Comparison of ENCODE assay signal across 17 cellular contexts in the genomic region with DNA sequence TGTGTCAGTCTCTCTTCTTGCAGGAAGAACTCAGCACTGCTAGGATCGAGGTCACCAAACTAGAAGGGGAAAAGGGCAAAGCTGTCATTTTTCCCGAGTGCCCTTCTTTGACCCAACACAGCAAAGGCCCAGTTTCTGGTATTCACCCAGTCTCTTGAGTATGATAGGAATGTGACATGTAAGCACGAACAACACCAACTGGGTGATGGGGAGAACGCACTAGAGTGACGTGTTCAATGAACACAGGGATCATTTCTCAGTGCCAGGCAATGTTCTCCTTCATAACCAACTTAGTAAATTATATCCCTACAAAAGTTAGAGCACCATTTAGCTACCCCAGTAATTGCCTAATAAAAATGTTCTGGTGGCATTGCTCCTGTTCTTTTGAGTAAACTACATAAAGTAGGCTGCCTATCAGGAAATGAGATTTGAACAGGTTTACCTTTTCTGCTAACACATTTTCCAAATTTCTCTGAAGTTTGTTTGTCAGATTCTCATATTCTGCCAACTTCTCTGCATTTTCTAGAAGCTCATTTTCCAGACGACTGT.
A peak's percentile ranks its signal among the peaks of the same experiment; 100 is the strongest.
DNase-seq lines count a peak whose midpoint lies in the region; ATAC-seq and TF ChIP-seq lines count a peak whose summit lies in the region.
"Had no signal": no experiment of that assay in that cellular context is flagged by ENCODE, and none has a peak within 500 bp of the region (broad histone marks: within the 10 kb centered on the region; RNA-seq: fewer than 3 reads in every experiment).

No MANE protein-coding gene starts in this region.

- intact Hi-C loops in CD8-positive, alpha-beta T cell (cut with DNase I, micrococcal nuclease): no loop called here
- intact Hi-C loops in left ventricle myocardium inferior (cut with micrococcal nuclease): no loop called here

- H3K9me3 Mint-ChIP-seq in CD8-positive, alpha-beta T cell: no peaks in the 10 kb centered on the region
- H3K9me3 Mint-ChIP-seq: CD14-positive monocyte; stimulated activated naive B cell treated with anti-CD40 and anti-IgM and Interleukin-4, amounts not matched to agents 10 μg/mL and 1 μg/mL and 100 μg/mL, for 72 hours had no signal

- POLR2A ChIA-PET in CD8-positive, alpha-beta T cell (lab: Charles Lee): interaction anchor here (0.6 kb wide), 1 partner anchor 94 kb away, joined by 3 read pairs; no protein-coding TSS in a partner anchor

- no peak for ATAC-seq in CD8-positive, alpha-beta T cell
- ATAC-seq: stimulated activated naive B cell treated with anti-CD40 and anti-IgM and Interleukin-4, amounts not matched to agents 10 μg/mL and 1 μg/mL and 100 μg/mL, for 72 hours had no signal

- H3K27me3 ChIP-seq in CD8-positive, alpha-beta T cell (ENCODE audit: insufficient read depth, low read length): no peaks in the 10 kb centered on the region
- H3K27me3 ChIP-seq in left ventricle myocardium inferior (ENCODE audit: low read depth): no peaks in the 10 kb centered on the region

- peaks cover 92% of the 10 kb centered on the region for H3K36me3 Mint-ChIP-seq in CD8-positive, alpha-beta T cell

- no peak for DNase-seq in CD8-positive, alpha-beta T cell
- DNase-seq in left ventricle myocardium inferior (no peak), retinal pigment epithelial cell (ENCODE audit: low read depth) (peak; percentile 62), NCI-H2081 (lab: John Stamatoyannopoulos, UW) (no peak), anterior cingulate cortex (lab: John Stamatoyannopoulos, UW) (no peak), DMS53 (lab: John Stamatoyannopoulos, UW) (no peak), NCI-H2171 treated with DMSO at 0.1 percent for 48 hours (lab: John Stamatoyannopoulos, UW) (no peak)
- DNase-seq: amygdala; effector CD8-positive, alpha-beta T cell; lower lobe of right lung; NCI-H1436 treated with DMSO at 0.1 percent for 48 hours; NCI-H82; SHP77 treated with DMSO at 0.1 percent for 48 hours; stimulated activated CD4-positive, alpha-beta T cell treated with anti-CD3 and anti-CD28 coated beads, Interleukin-2, amount 100 ng/mL, for 48 hours; stimulated activated naive B cell treated with anti-CD40 and anti-IgM and Interleukin-4, amounts not matched to agents 10 μg/mL and 1 μg/mL and 100 μg/mL, for 72 hours had no signal

- TF ChIP-seq CTCF in CD8-positive, alpha-beta T cell (IDR thresholded peaks at IDR 0.05): no peak
- TF ChIP-seq CTCF in VCaP (conservative IDR thresholded peaks at IDR 0.05) (no peak), left ventricle myocardium inferior (IDR thresholded peaks at IDR 0.05; ENCODE audit: borderline replicate concordance) (no peak), retinal pigment epithelial cell (conservative IDR thresholded peaks at IDR 0.05; ENCODE audit: low read depth, low read length) (no peak)

- H3K4me1 Mint-ChIP-seq in CD8-positive, alpha-beta T cell (ENCODE audit: low read depth): peaks cover 5% of the 10 kb centered on the region
- H3K4me1 Mint-ChIP-seq: CD14-positive monocyte had no signal

- peaks cover 79% of the 10 kb centered on the region for H3K36me3 ChIP-seq in CD8-positive, alpha-beta T cell (ENCODE audit: insufficient read depth, low read length)
- H3K36me3 ChIP-seq in left ventricle myocardium inferior: peaks cover 90% of the 10 kb centered on the region

- no peak overlapping the region for H3K4me3 Mint-ChIP-seq in CD8-positive, alpha-beta T cell
- H3K4me3 Mint-ChIP-seq: CD14-positive monocyte; stimulated activated naive B cell treated with anti-CD40 and anti-IgM and Interleukin-4, amounts not matched to agents 10 μg/mL and 1 μg/mL and 100 μg/mL, for 72 hours had no signal

- no peaks in the 10 kb centered on the region for H3K27me3 Mint-ChIP-seq in CD8-positive, alpha-beta T cell (ENCODE audit: low read depth)
- H3K27me3 Mint-ChIP-seq: stimulated activated naive B cell treated with anti-CD40 and anti-IgM and Interleukin-4, amounts not matched to agents 10 μg/mL and 1 μg/mL and 100 μg/mL, for 72 hours had no signal

- H3K27ac Mint-ChIP-seq in CD8-positive, alpha-beta T cell: peak overlapping the region; percentile 60

- H3K4me3 ChIP-seq in CD8-positive, alpha-beta T cell (ENCODE audit: low read depth, low read length): no peak overlapping the region
- H3K4me3 ChIP-seq in left ventricle myocardium inferior: no peak overlapping the region
- no peak overlapping the region for H3K4me3 ChIP-seq in retinal pigment epithelial cell (ENCODE audit: low read length)
- H3K4me3 ChIP-seq: lower lobe of right lung had no signal

- CTCF ChIA-PET in CD8-positive, alpha-beta T cell (lab: Charles Lee): interaction anchor here (0.6 to 3.1 kb wide), 4 partner anchors 11 to 147 kb away, joined by 3 to 25 read pairs (median 5); no protein-coding TSS in a partner anchor

- no peak overlapping the region for H3K27ac ChIP-seq in CD8-positive, alpha-beta T cell (ENCODE audit: low read depth, low read length)
- H3K27ac ChIP-seq in VCaP (peak overlapping the region; percentile 99), left ventricle myocardium inferior (replicated peaks) (peak overlapping the region; percentile 53)
- H3K27ac ChIP-seq: lower lobe of right lung had no signal

- H3K4me1 ChIP-seq in CD8-positive, alpha-beta T cell (ENCODE audit: insufficient read depth, low read length): no peaks in the 10 kb centered on the region
- H3K4me1 ChIP-seq in left ventricle myocardium inferior: peaks cover 17% of the 10 kb centered on the region
- H3K4me1 ChIP-seq: lower lobe of right lung had no signal

- no peaks in the 10 kb centered on the region for H3K9me3 ChIP-seq in CD8-positive, alpha-beta T cell (ENCODE audit: low read length)
- H3K9me3 ChIP-seq in left ventricle myocardium inferior (replicated peaks): no peaks in the 10 kb centered on the region
- H3K9me3 ChIP-seq: lower lobe of right lung had no signal
